ENCODE assay signal across 1 cellular context in the genomic region with DNA sequence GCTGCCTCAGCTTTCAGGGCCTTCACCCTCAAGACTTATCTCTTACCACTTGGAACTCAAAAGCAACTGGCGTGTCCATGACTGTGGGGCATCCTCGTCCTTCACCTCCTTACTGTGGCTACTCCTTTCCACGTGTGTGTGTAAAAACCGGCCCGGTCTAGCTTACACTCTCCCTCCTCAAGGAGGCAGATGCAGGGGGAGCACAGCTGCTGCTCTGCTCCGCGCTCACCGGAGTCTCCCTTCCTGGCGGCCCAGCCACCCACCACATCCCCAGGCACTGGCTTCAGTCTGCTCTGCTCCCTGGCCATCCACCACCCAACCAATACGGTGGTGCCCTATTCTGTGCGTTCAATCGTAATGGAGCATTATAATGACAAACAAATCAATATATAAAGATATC.
TF ChIP-seq lines count a peak whose summit lies in the region.

No MANE protein-coding gene starts in this region.

TF ChIP-seq in GM23338, 12 proteins besides CTCF, POLR2A, EP300 and RAD21:
- TF ChIP-seq CREB1 (CRISPR knock-in tag; IDR thresholded peaks at IDR 0.05; ENCODE audit: low read depth), result no peak
- no peak for TF ChIP-seq ZNF331 (CRISPR knock-in tag; IDR thresholded peaks at IDR 0.05; ENCODE audit: low read depth)
- no peak for TF ChIP-seq JUNB (IDR thresholded peaks at IDR 0.05; ENCODE audit: unreplicated experiment)
- no peak for TF ChIP-seq REST (IDR thresholded peaks at IDR 0.05; ENCODE audit: unreplicated experiment)
- TF ChIP-seq, protein P1, sequence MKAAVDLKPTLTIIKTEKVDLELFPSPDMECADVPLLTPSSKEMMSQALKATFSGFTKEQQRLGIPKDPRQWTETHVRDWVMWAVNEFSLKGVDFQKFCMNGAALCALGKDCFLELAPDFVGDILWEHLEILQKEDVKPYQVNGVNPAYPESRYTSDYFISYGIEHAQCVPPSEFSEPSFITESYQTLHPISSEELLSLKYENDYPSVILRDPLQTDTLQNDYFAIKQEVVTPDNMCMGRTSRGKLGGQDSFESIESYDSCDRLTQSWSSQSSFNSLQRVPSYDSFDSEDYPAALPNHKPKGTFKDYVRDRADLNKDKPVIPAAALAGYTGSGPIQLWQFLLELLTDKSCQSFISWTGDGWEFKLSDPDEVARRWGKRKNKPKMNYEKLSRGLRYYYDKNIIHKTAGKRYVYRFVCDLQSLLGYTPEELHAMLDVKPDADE (IDR thresholded peaks at IDR 0.05), result no peak
- TF ChIP-seq NANOG (IDR thresholded peaks at IDR 0.05; ENCODE audit: borderline replicate concordance), result no peak
- no peak for TF ChIP-seq STAT1 (IDR thresholded peaks at IDR 0.05; ENCODE audit: unreplicated experiment)
- TF ChIP-seq EZH2phosphoT487 (IDR thresholded peaks at IDR 0.05; ENCODE audit: unreplicated experiment), result no peak
- TF ChIP-seq POLR2AphosphoS5 (IDR thresholded peaks at IDR 0.05; ENCODE audit: low read depth), result no peak
- no peak for TF ChIP-seq EZH2 (IDR thresholded peaks at IDR 0.05; ENCODE audit: low read depth, unreplicated experiment)
